20 cellular contexts compared by ENCODE assay signal in the genomic region with DNA sequence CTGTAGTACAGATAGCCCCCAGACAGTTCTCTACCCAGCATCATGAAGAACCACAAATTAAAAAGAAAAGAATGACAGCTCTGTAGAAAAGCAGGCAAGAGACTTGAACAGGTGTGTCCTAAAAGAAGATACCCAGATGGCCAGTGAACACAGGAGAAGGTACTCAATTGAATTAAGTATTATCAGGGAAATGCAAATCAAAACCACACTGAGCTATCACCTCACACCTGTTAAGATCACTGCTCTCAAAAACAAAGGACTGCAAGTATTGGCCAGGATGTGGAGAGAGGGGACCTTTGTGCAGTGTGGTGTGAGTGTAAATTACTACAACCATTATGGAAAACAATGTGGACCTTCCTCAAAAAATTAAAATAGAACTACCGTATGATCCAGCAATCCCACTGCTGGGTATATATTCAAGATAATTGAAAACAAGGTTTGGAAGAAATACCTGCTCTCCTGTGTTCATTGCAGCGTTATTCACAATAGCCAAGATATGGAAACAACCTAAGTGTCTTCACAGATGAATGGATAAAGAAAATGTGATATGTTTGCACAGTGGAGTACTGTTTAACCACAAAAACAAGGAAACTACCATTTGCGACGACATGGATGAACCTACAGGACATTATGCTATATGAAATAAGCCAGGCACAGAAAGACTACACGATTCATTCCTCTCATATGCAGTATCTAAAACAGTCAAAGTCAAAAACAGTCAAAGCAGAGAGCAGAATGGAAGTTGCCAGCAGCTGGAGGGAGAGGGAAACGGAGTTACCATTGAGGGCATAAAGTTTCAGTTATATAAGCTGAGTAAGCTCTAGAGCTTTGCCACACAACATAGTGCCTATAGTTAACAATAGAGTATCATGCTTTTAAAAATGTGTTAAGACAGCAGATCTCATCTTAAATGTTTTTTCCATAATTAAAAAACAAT.
DNase-seq lines count a peak whose midpoint lies in the region; ATAC-seq and TF ChIP-seq lines count a peak whose summit lies in the region.
"Had no signal": no experiment of that assay in that cellular context is flagged by ENCODE, and none has a peak within 500 bp of the region (broad histone marks: within the 10 kb centered on the region; RNA-seq: fewer than 3 reads in every experiment).

No MANE protein-coding gene starts in this region.

- H3K27ac ChIP-seq in Karpas-422 (ENCODE audit: low read length), result peak overlapping the region; percentile 80
- H3K27ac ChIP-seq in prostate gland, result no peak overlapping the region
- H3K27ac ChIP-seq: hepatocyte, neutrophil, sigmoid colon had no signal

- H3K9me3 ChIP-seq in Karpas-422 (ENCODE audit: low read length), result peaks cover 12% of the 10 kb centered on the region
- H3K9me3 ChIP-seq in prostate gland, result no peaks in the 10 kb centered on the region
- H3K9me3 ChIP-seq: neutrophil, sigmoid colon had no signal

- H4K20me1 ChIP-seq in Karpas-422 (ENCODE audit: insufficient read depth, low read depth, low read length), result no peaks in the 10 kb centered on the region

- H3K27me3 ChIP-seq in Karpas-422 (ENCODE audit: low read length) (no peaks in the 10 kb centered on the region; the same call in 1 of the 2 replicates), prostate gland (replicated peaks; ENCODE audit: insufficient read depth) (no peaks in the 10 kb centered on the region)
- H3K27me3 ChIP-seq: hepatocyte, sigmoid colon had no signal

- H3K79me2 ChIP-seq in Karpas-422 (ENCODE audit: low read length), result no peaks in the 10 kb centered on the region
- H3K79me2 ChIP-seq: hepatocyte had no signal

- no peak overlapping the region for H2AFZ ChIP-seq in Karpas-422 (ENCODE audit: low read length)
- H2AFZ ChIP-seq: hepatocyte had no signal

- TF ChIP-seq CTCF in prostate gland (IDR thresholded peaks at IDR 0.05), result no peak

- intact Hi-C loops in prostate gland (cut with DNase I), result no loop called here

- H3K9ac ChIP-seq in Karpas-422 (ENCODE audit: low read length), result no peak overlapping the region

- H3K4me1 ChIP-seq in Karpas-422 (ENCODE audit: low read length), result peaks cover 73% of the 10 kb centered on the region
- H3K4me1 ChIP-seq in prostate gland (replicated peaks), result no peaks in the 10 kb centered on the region
- H3K4me1 ChIP-seq: sigmoid colon had no signal

- H3K4me3 ChIP-seq in Karpas-422 (ENCODE audit: low read length), result peak overlapping the region; percentile 38
- H3K4me3 ChIP-seq in prostate gland, result no peak overlapping the region
- H3K4me3 ChIP-seq: hepatocyte, sigmoid colon had no signal

- peak overlapping the region; percentile 53 for H3K4me2 ChIP-seq in Karpas-422 (ENCODE audit: low read depth, low read length, poor library complexity, severe bottlenecking)
- H3K4me2 ChIP-seq: hepatocyte had no signal

- DNase-seq in DMS153 (lab: John Stamatoyannopoulos, UW) (peak; percentile 61), Karpas-422 (peak; percentile 57), NCI-H524 treated with DMSO at 0.1 percent for 48 hours (lab: John Stamatoyannopoulos, UW) (peak; percentile 10), kidney glomerular epithelial cell (lab: John Stamatoyannopoulos, UW) (peak; percentile 12), prostate gland (ENCODE audit: low spot score) (no peak), D341Med (ENCODE audit: low spot score) (no peak), DMS114 treated with DMSO at 0.1 percent for 48 hours (lab: John Stamatoyannopoulos, UW; ENCODE audit: unreplicated experiment) (no peak)
- DNase-seq: activated CD4-positive, alpha-beta T cell treated with anti-CD3 and anti-CD28 coated beads for 1 hour; activated gamma-delta T cell; amygdala; HFFc6; IMR-90; NCI-H1048; SHP77; sigmoid colon; stimulated activated CD4-positive, alpha-beta T cell treated with anti-CD3 and anti-CD28 coated beads, Interleukin-1b, Interleukin-23, amount 100 ng/mL, for 48 hours; T-helper 9 cell had no signal

- H3K9me2 ChIP-seq in Karpas-422 (replicated peaks; ENCODE audit: insufficient read depth, low read length), result no peaks in the 10 kb centered on the region

- ATAC-seq in HG02798 (IDR thresholded peaks at IDR 0.05; ENCODE audit: poor library complexity, unreplicated experiment), result no peak

- no peak for TF ChIP-seq POLR2A in prostate gland (IDR thresholded peaks at IDR 0.05)

- WGBS in prostate gland, result 64% methylated on average over 6 of the region's 6 CpGs

- H3K36me3 ChIP-seq in Karpas-422 (ENCODE audit: insufficient read depth, low read length), result peaks cover 4% of the 10 kb centered on the region; the same call in 1 of the 2 replicates
- H3K36me3 ChIP-seq in prostate gland, result no peaks in the 10 kb centered on the region
- H3K36me3 ChIP-seq: neutrophil, sigmoid colon had no signal

Comparison
In these comparisons a context has a peak if more than half of its experiments do, and no peak if none do; other contexts are left out.
1. DNase-seq: peak in DMS153 (single experiment), Karpas-422 (single experiment), NCI-H524 treated with DMSO at 0.1 percent for 48 hours (single experiment) and kidney glomerular epithelial cell (single experiment); none in prostate gland (single experiment), D341Med (single experiment) and DMS114 treated with DMSO at 0.1 percent for 48 hours (single experiment).